ENCODE assay signal across 11 cellular contexts in genomic region chr10:30454744-30455498, GRCh38. TPM values are rescaled to one million over a fixed set of nuclear protein-coding genes. Genes with fewer than 3 reads are reported as not detected.
DNase-seq lines count a peak whose midpoint lies in the region; ATAC-seq, FAIRE-seq and TF ChIP-seq lines count a peak whose summit lies in the region.
"Had no signal": no experiment of that assay in that cellular context is flagged by ENCODE, and none has a peak within 500 bp of the region (broad histone marks: within the 10 kb centered on the region; RNA-seq: fewer than 3 reads in every experiment).

No MANE protein-coding gene starts in this region.

- no peaks in the 10 kb centered on the region for H3K79me1 ChIP-seq in mesenchymal stem cell (replicated peaks; ENCODE audit: low read length, poor library complexity, severe bottlenecking)

- H4K8ac ChIP-seq in mesenchymal stem cell (ENCODE audit: low read length) = no peak overlapping the region

- peak overlapping the region; percentile 90 for H3K27ac Mint-ChIP-seq in activated CD8-positive, alpha-beta memory T cell treated with anti-CD3 and anti-CD28 coated beads, Interleukin-2, amount 10 ng/mL, durations not matched to agents 7 days and 5 days

- no peak for DNase-seq in activated CD8-positive, alpha-beta memory T cell treated with anti-CD3 and anti-CD28 coated beads, Interleukin-2, amount 10 ng/mL, durations not matched to agents 7 days and 5 days
- DNase-seq in activated CD8-positive, alpha-beta memory T cell treated with anti-CD3 and anti-CD28 coated beads, Interleukin-2, amount 50 U/mL, for 4 hours = no peak
- DNase-seq in bronchial epithelial cell (ENCODE audit: low read depth) (peak; percentile 45), mesenchymal stem cell (peak; percentile 49), upper lobe of right lung (no peak), ACHN (no peak)
- DNase-seq: NCI-H1048 had no signal

- no peak for FAIRE-seq in bronchial epithelial cell (lab: Jason Lieb, UNC)

- no peak overlapping the region for H2AK5ac ChIP-seq in mesenchymal stem cell (ENCODE audit: low read length, severe bottlenecking)

- TF ChIP-seq CTCF in bronchial epithelial cell (IDR thresholded peaks at IDR 0.05; ENCODE audit: insufficient read depth, low read length, severe bottlenecking) (no peak), upper lobe of right lung (IDR thresholded peaks at IDR 0.05) (no peak)

- no peak overlapping the region for H2BK15ac ChIP-seq in mesenchymal stem cell (ENCODE audit: low read depth, poor library complexity, severe bottlenecking)

- H3K4ac ChIP-seq in mesenchymal stem cell (ENCODE audit: low read depth in 1 of 2, low read length in 2 of 2) = no peak overlapping the region

- no peak overlapping the region for H3K18ac ChIP-seq in mesenchymal stem cell (ENCODE audit: low read depth in 1 of 2, low read length in 2 of 2)

- no peak overlapping the region for H3K14ac ChIP-seq in mesenchymal stem cell (ENCODE audit: low read length in 2 of 2)

- no peak overlapping the region for H2AFZ ChIP-seq in mesenchymal stem cell (ENCODE audit: low read depth, low read length)

- H3K27ac ChIP-seq in mesenchymal stem cell (ENCODE audit: low read length, poor library complexity, severe bottlenecking) = peak overlapping the region; percentile 7
- H3K27ac ChIP-seq in upper lobe of right lung = peak overlapping the region; percentile 74
- H3K27ac ChIP-seq: C4-2B, VCaP had no signal

- 75% methylated on average over 1 of the region's 3 CpGs for WGBS in mesenchymal stem cell

- H3K4me2 ChIP-seq in mesenchymal stem cell (ENCODE audit: low read length, poor library complexity, severe bottlenecking) = no peak overlapping the region

- CTCF ChIA-PET in activated CD8-positive, alpha-beta memory T cell treated with anti-CD3 and anti-CD28 coated beads, Interleukin-2, amount 10 ng/mL, durations not matched to agents 7 days and 5 days (lab: Charles Lee) = interaction anchor here (0.7 to 2.2 kb wide), 12 partner anchors 8 to 127 kb away, joined by 3 to 25 read pairs (median 5); partner anchors contain the start of gene MAP3K8

- peak; percentile 54 for ATAC-seq in activated CD8-positive, alpha-beta memory T cell treated with anti-CD3 and anti-CD28 coated beads, Interleukin-2, amount 10 ng/mL, durations not matched to agents 7 days and 5 days
- ATAC-seq in upper lobe of right lung (peak; percentile 37), GM21717 (IDR thresholded peaks at IDR 0.05; ENCODE audit: unreplicated experiment) (no peak), GM21528 (IDR thresholded peaks at IDR 0.05; ENCODE audit: low FRiP score, unreplicated experiment) (no peak)

- peaks cover under 1% of the 10 kb centered on the region for H3K36me3 ChIP-seq in bronchial epithelial cell (ENCODE audit: control insufficient read depth, insufficient read depth, low read length)
- peaks cover 9 to 80% of the 10 kb centered on the region in 2 experiments for H3K36me3 ChIP-seq in mesenchymal stem cell (ENCODE audit: control insufficient read depth in 1 of 2, insufficient read depth in 2 of 2, low read depth in 1 of 2, low read length in 2 of 2)
- peaks cover 71% of the 10 kb centered on the region for H3K36me3 ChIP-seq in upper lobe of right lung

- no peaks in the 10 kb centered on the region for H3K9me3 Mint-ChIP-seq in activated CD8-positive, alpha-beta memory T cell treated with anti-CD3 and anti-CD28 coated beads, Interleukin-2, amount 10 ng/mL, durations not matched to agents 7 days and 5 days (ENCODE audit: low read depth)

- H3K4me3 ChIP-seq in bronchial epithelial cell (ENCODE audit: low read depth, low read length) (no peak overlapping the region), mesenchymal stem cell (ENCODE audit: insufficient read depth in 1 of 2, low read depth in 1 of 2, low read length in 2 of 2) (peak overlapping the region in 1 of 2 experiments; percentile 31), upper lobe of right lung (no peak overlapping the region)

- H3K9me3 ChIP-seq in mesenchymal stem cell (ENCODE audit: control insufficient read depth, low read length) (no peaks in the 10 kb centered on the region), upper lobe of right lung (no peaks in the 10 kb centered on the region)

- H3K4me1 Mint-ChIP-seq in activated CD8-positive, alpha-beta memory T cell treated with anti-CD3 and anti-CD28 coated beads, Interleukin-2, amount 10 ng/mL, durations not matched to agents 7 days and 5 days = peaks cover 49% of the 10 kb centered on the region

- no peak overlapping the region for H4K91ac ChIP-seq in mesenchymal stem cell (ENCODE audit: low read length)

- peak overlapping the region; percentile 61 for H3K4me3 Mint-ChIP-seq in activated CD8-positive, alpha-beta memory T cell treated with anti-CD3 and anti-CD28 coated beads, Interleukin-2, amount 10 ng/mL, durations not matched to agents 7 days and 5 days

- peaks cover 69% of the 10 kb centered on the region for H3K36me3 Mint-ChIP-seq in activated CD8-positive, alpha-beta memory T cell treated with anti-CD3 and anti-CD28 coated beads, Interleukin-2, amount 10 ng/mL, durations not matched to agents 7 days and 5 days

- H3K27me3 ChIP-seq in bronchial epithelial cell (ENCODE audit: control insufficient read depth, insufficient read depth, low read length) (no peaks in the 10 kb centered on the region), mesenchymal stem cell (ENCODE audit: control insufficient read depth in 1 of 2, insufficient read depth in 1 of 2, low read length in 2 of 2) (no peaks in the 10 kb centered on the region), upper lobe of right lung (no peaks in the 10 kb centered on the region)

- no peak overlapping the region for H2BK12ac ChIP-seq in mesenchymal stem cell (ENCODE audit: low read length in 2 of 2)

- in situ Hi-C loops in ACHN (cut with HindIII; ENCODE audit: low pct_ligation_motif_present, low pct_unique_long_range_greater_than_20kb, low sequenced_read_pairs) = no loop called here

- H2BK5ac ChIP-seq in mesenchymal stem cell (ENCODE audit: low read depth, low read length, poor library complexity, severe bottlenecking) = no peak overlapping the region

- intact Hi-C loops in upper lobe of right lung (cut with DNase I) = no loop called here

- H3K27me3 Mint-ChIP-seq in activated CD8-positive, alpha-beta memory T cell treated with anti-CD3 and anti-CD28 coated beads, Interleukin-2, amount 10 ng/mL, durations not matched to agents 7 days and 5 days = no peaks in the 10 kb centered on the region

- H3K9ac ChIP-seq in mesenchymal stem cell (ENCODE audit: low read length) = peak overlapping the region; percentile 83

- H3K4me1 ChIP-seq in mesenchymal stem cell (ENCODE audit: control insufficient read depth, insufficient read depth, low read depth, low read length) = peaks cover 2% of the 10 kb centered on the region
- H3K4me1 ChIP-seq in upper lobe of right lung = peaks cover 44% of the 10 kb centered on the region

- no peak overlapping the region for H2BK120ac ChIP-seq in mesenchymal stem cell (ENCODE audit: low read depth, low read length)

- no peak overlapping the region for H3K23ac ChIP-seq in mesenchymal stem cell (ENCODE audit: low read length in 2 of 2)

RNA-seq across cellular contexts. Expression of gene MAP3K8, which starts 20.9 kb away (rescaled TPM):
- total RNA-seq in activated CD8-positive, alpha-beta memory T cell treated with anti-CD3 and anti-CD28 coated beads, Interleukin-2, amount 10 ng/mL, durations not matched to agents 7 days and 5 days = 10 to 100 TPM; 54.5 to 56.8 TPM
- total RNA-seq in bronchial epithelial cell (1.6 and 3.5 TPM in 2 replicates), upper lobe of right lung (33.7 TPM)
- polyA plus RNA-seq in mesenchymal stem cell (2013, experiment 1 of 2) = 9.7 TPM
- 9.5 TPM for polyA plus RNA-seq in mesenchymal stem cell (2013, experiment 2 of 2)

Comparison
In these comparisons a context has a peak if more than half of its experiments do, and no peak if none do; other contexts are left out.
1. ATAC-seq: peak in activated CD8-positive, alpha-beta memory T cell treated with anti-CD3 and anti-CD28 coated beads, Interleukin-2, amount 10 ng/mL, durations not matched to agents 7 days and 5 days (single experiment) and upper lobe of right lung (single experiment); none in GM21717 (single experiment) and GM21528 (single experiment).
2. DNase-seq: peak in bronchial epithelial cell (single experiment) and mesenchymal stem cell (single experiment); none in activated CD8-positive, alpha-beta memory T cell treated with anti-CD3 and anti-CD28 coated beads, Interleukin-2, amount 10 ng/mL, durations not matched to agents 7 days and 5 days (single experiment), activated CD8-positive, alpha-beta memory T cell treated with anti-CD3 and anti-CD28 coated beads, Interleukin-2, amount 50 U/mL, for 4 hours (single experiment), upper lobe of right lung (single experiment) and ACHN (single experiment).